Comparison of ENCODE assay signal across 8 cellular contexts in genomic region chr2:121888189-121888557, GRCh38.
DNase-seq lines count a peak whose midpoint lies in the region; ATAC-seq and TF ChIP-seq lines count a peak whose summit lies in the region.

No MANE protein-coding gene starts in this region.

- H3K27me3 ChIP-seq in endodermal cell (ENCODE audit: control insufficient read depth, insufficient read depth, low read length, poor library complexity, severe bottlenecking) (peaks cover 6% of the 10 kb centered on the region), thyroid gland (no peaks in the 10 kb centered on the region)

- no peak overlapping the region for H3K9ac ChIP-seq in endodermal cell (ENCODE audit: extremely low read depth, low read length, poor library complexity, severe bottlenecking)

- DNase-seq in ELR (ENCODE audit: low read depth) (peak; percentile 36), endodermal cell (peak; percentile 90), SHP77 (lab: John Stamatoyannopoulos, UW) (no peak), NCI-H1417 (lab: John Stamatoyannopoulos, UW) (no peak), DMS153 treated with DMSO at 0.1 percent for 48 hours (lab: John Stamatoyannopoulos, UW; ENCODE audit: unreplicated experiment) (no peak), thyroid gland (no peak)

- peak; percentile 81 for ATAC-seq in GM19452 (IDR thresholded peaks at IDR 0.05; ENCODE audit: unreplicated experiment)
- peak; percentile 88 for ATAC-seq in HG03565 (IDR thresholded peaks at IDR 0.05; ENCODE audit: unreplicated experiment)

- H3K4me1 Mint-ChIP-seq in endodermal cell: no peaks in the 10 kb centered on the region

- intact Hi-C loops in thyroid gland (cut with DNase I): no loop called here

- peaks cover 9% of the 10 kb centered on the region for H3K9me3 Mint-ChIP-seq in endodermal cell

- H3K36me3 Mint-ChIP-seq in endodermal cell (ENCODE audit: low read depth): peaks cover 3% of the 10 kb centered on the region

- H3K27ac ChIP-seq in endodermal cell (ENCODE audit: low read depth, low read length) (no peak overlapping the region), thyroid gland (no peak overlapping the region)

- peaks cover 8% of the 10 kb centered on the region for H3K9me3 ChIP-seq in endodermal cell (ENCODE audit: control insufficient read depth, low read length)
- no peaks in the 10 kb centered on the region for H3K9me3 ChIP-seq in thyroid gland

- 63 to 88% methylated on average over 3 to 5 of the region's 5 CpGs for WGBS in endodermal cell (ENCODE audit: insufficient coverage in 1 of 2, insufficient read length in 1 of 2), 2 experiments
- WGBS in thyroid gland, 2 donors: 52 to 53% methylated on average over 5 of the region's 5 CpGs

- H3K27me3 Mint-ChIP-seq in endodermal cell (ENCODE audit: insufficient read depth): peaks cover 26% of the 10 kb centered on the region

- TF ChIP-seq CTCF in endodermal cell (conservative IDR thresholded peaks at IDR 0.05) (peak; percentile 79), thyroid gland (IDR thresholded peaks at IDR 0.05) (peak in 1 of 6 experiments; percentile 19)

- H3K4me3 ChIP-seq in endodermal cell (ENCODE audit: low read length): no peak overlapping the region
- no peak overlapping the region for H3K4me3 ChIP-seq in thyroid gland (replicated peaks in 1 of 3)

- H3K36me3 ChIP-seq in endodermal cell (ENCODE audit: control insufficient read depth, insufficient read depth, low read length) (no peaks in the 10 kb centered on the region), thyroid gland (no peaks in the 10 kb centered on the region)

- TF ChIP-seq POLR2A in thyroid gland (IDR thresholded peaks at IDR 0.05): no peak

- H3K27ac Mint-ChIP-seq in endodermal cell: no peak overlapping the region

- no peaks in the 10 kb centered on the region for H3K4me1 ChIP-seq in endodermal cell (ENCODE audit: control insufficient read depth, insufficient read depth, low read length)
- H3K4me1 ChIP-seq in thyroid gland: no peaks in the 10 kb centered on the region

- no peak overlapping the region for H3K4me3 Mint-ChIP-seq in endodermal cell

Comparison
In these comparisons a context has a peak if more than half of its experiments do, and no peak if none do; other contexts are left out.
1. DNase-seq: peak in ELR (single experiment) and endodermal cell (single experiment); none in SHP77 (0 of 2), NCI-H1417 (0 of 3), DMS153 treated with DMSO at 0.1 percent for 48 hours (single experiment) and thyroid gland (0 of 2).